In genomic region chr14:41749425-41749824, GRCh38 we compare ENCODE assay signal across 8 cellular contexts.
DNase-seq lines count a peak whose midpoint lies in the region; ATAC-seq, FAIRE-seq and TF ChIP-seq lines count a peak whose summit lies in the region.

No MANE protein-coding gene starts in this region.

- no peaks in the 10 kb centered on the region for H3K4me1 ChIP-seq in A549
- no peaks in the 10 kb centered on the region for H3K4me1 ChIP-seq in naive thymus-derived CD4-positive, alpha-beta T cell (ENCODE audit: control insufficient read depth in 2 of 2, insufficient read depth in 2 of 2, low read length in 2 of 2)

- H3K27ac ChIP-seq in A549, result no peak overlapping the region
- peak overlapping the region; percentile 59 for H3K27ac ChIP-seq in naive thymus-derived CD4-positive, alpha-beta T cell (ENCODE audit: low read depth, low read length)

- POLR2A ChIA-PET in A549 (lab: Yijun Ruan, JAX), result no interaction called here
- POLR2A ChIA-PET in activated CD4-positive, alpha-beta memory T cell treated with anti-CD3 and anti-CD28 coated beads, Interleukin-2, amount 10 ng/mL, durations not matched to agents 7 days and 5 days (lab: Charles Lee), result no interaction called here
- POLR2A ChIA-PET in naive thymus-derived CD4-positive, alpha-beta T cell (lab: Charles Lee), result no interaction called here

- DNase-seq in A549 (ENCODE audit: low read depth in 1 of 2, low spot score in 1 of 2) (no peak), T-helper 9 cell (no peak), activated gamma-delta T cell (lab: John Stamatoyannopoulos, UW) (no peak), NCI-H2081 (lab: John Stamatoyannopoulos, UW) (no peak)
- no peak for DNase-seq in activated CD4-positive, alpha-beta memory T cell treated with anti-CD3 and anti-CD28 coated beads, Interleukin-2, amount 10 ng/mL, durations not matched to agents 7 days and 5 days
- DNase-seq in naive thymus-derived CD4-positive, alpha-beta T cell, result peak in 7 of 9 donors; percentile 20 to 43 (median 25)

- ATAC-seq in A549, result no peak
- ATAC-seq in GM18907 (IDR thresholded peaks at IDR 0.05; ENCODE audit: unreplicated experiment), result peak; percentile 82
- ATAC-seq in HG03460 (IDR thresholded peaks at IDR 0.05; ENCODE audit: unreplicated experiment), result peak; percentile 94
- peak; percentile 78 for ATAC-seq in naive thymus-derived CD4-positive, alpha-beta T cell

- intact Hi-C loops in naive thymus-derived CD4-positive, alpha-beta T cell (cut with micrococcal nuclease), result no loop called here

- no peak for TF ChIP-seq RAD21 in A549 (conservative IDR thresholded peaks at IDR 0.05 in 1 of 2, IDR thresholded peaks at IDR 0.05 in 1 of 2)

- no peaks in the 10 kb centered on the region for H3K36me3 Mint-ChIP-seq in activated CD4-positive, alpha-beta memory T cell treated with anti-CD3 and anti-CD28 coated beads, Interleukin-2, amount 10 ng/mL, durations not matched to agents 7 days and 5 days (ENCODE audit: low read depth)
- no peaks in the 10 kb centered on the region for H3K36me3 Mint-ChIP-seq in naive thymus-derived CD4-positive, alpha-beta T cell

- H3K4me3 Mint-ChIP-seq in activated CD4-positive, alpha-beta memory T cell treated with anti-CD3 and anti-CD28 coated beads, Interleukin-2, amount 10 ng/mL, durations not matched to agents 7 days and 5 days, result peak overlapping the region; percentile 49
- H3K4me3 Mint-ChIP-seq in naive thymus-derived CD4-positive, alpha-beta T cell, result peak overlapping the region; percentile 74 to 90 (median 78)

- TF ChIP-seq EP300 in A549 (IDR thresholded peaks at IDR 0.05), result no peak

- 9% methylated on average over 5 of the region's 5 CpGs for WGBS in A549 (ENCODE audit: missing lambda C conversion rate)

- TF ChIP-seq POLR2A in A549 (IDR thresholded peaks at IDR 0.05; ENCODE audit: low read length), result no peak

- H3K27ac Mint-ChIP-seq in activated CD4-positive, alpha-beta memory T cell treated with anti-CD3 and anti-CD28 coated beads, Interleukin-2, amount 10 ng/mL, durations not matched to agents 7 days and 5 days, result peak overlapping the region; percentile 42
- peak overlapping the region; percentile 71 to 93 (median 83) for H3K27ac Mint-ChIP-seq in naive thymus-derived CD4-positive, alpha-beta T cell

- H3K4me2 ChIP-seq in A549, result peak overlapping the region; percentile 41

- H3K27me3 ChIP-seq in naive thymus-derived CD4-positive, alpha-beta T cell (ENCODE audit: control insufficient read depth in 2 of 2, insufficient read depth in 2 of 2, low read length in 2 of 2), result no peaks in the 10 kb centered on the region

- no peak overlapping the region for H3K4me3 ChIP-seq in A549
- peak overlapping the region; percentile 34 for H3K4me3 ChIP-seq in naive thymus-derived CD4-positive, alpha-beta T cell (ENCODE audit: low read length)

- TF ChIP-seq CTCF in A549 (IDR thresholded peaks at IDR 0.05), result no peak

- FAIRE-seq in A549 (lab: Jason Lieb, UNC), result no peak

- H3K9me3 ChIP-seq in A549, result 0 out of 3 replicates have a peak, but pooled peaks cover 3% of the 10 kb centered on the region
- no peaks in the 10 kb centered on the region for H3K9me3 ChIP-seq in naive thymus-derived CD4-positive, alpha-beta T cell (ENCODE audit: control insufficient read depth in 2 of 3, low read length in 3 of 3)

- CTCF ChIA-PET in A549 (lab: Yijun Ruan, JAX), result no interaction called here
- CTCF ChIA-PET in activated CD4-positive, alpha-beta memory T cell treated with anti-CD3 and anti-CD28 coated beads, Interleukin-2, amount 10 ng/mL, durations not matched to agents 7 days and 5 days (lab: Charles Lee), result no interaction called here
- CTCF ChIA-PET in naive thymus-derived CD4-positive, alpha-beta T cell (lab: Charles Lee), result no interaction called here

- peaks cover 7% of the 10 kb centered on the region for H3K4me1 Mint-ChIP-seq in activated CD4-positive, alpha-beta memory T cell treated with anti-CD3 and anti-CD28 coated beads, Interleukin-2, amount 10 ng/mL, durations not matched to agents 7 days and 5 days
- H3K4me1 Mint-ChIP-seq in naive thymus-derived CD4-positive, alpha-beta T cell, result peaks cover 3 to 34% (median 17%) of the 10 kb centered on the region in 7 donors

- peaks cover 2% of the 10 kb centered on the region for H3K9me3 Mint-ChIP-seq in activated CD4-positive, alpha-beta memory T cell treated with anti-CD3 and anti-CD28 coated beads, Interleukin-2, amount 10 ng/mL, durations not matched to agents 7 days and 5 days
- H3K9me3 Mint-ChIP-seq in naive thymus-derived CD4-positive, alpha-beta T cell, result peaks cover 0 to 10% (median under 1%) of the 10 kb centered on the region in 11 donors

- H3K36me3 ChIP-seq in naive thymus-derived CD4-positive, alpha-beta T cell (ENCODE audit: control insufficient read depth in 2 of 3, insufficient read depth in 3 of 3, low read length in 3 of 3), result no peaks in the 10 kb centered on the region

- H3K27me3 Mint-ChIP-seq in activated CD4-positive, alpha-beta memory T cell treated with anti-CD3 and anti-CD28 coated beads, Interleukin-2, amount 10 ng/mL, durations not matched to agents 7 days and 5 days, result no peaks in the 10 kb centered on the region
- H3K27me3 Mint-ChIP-seq in naive thymus-derived CD4-positive, alpha-beta T cell, result no peaks in the 10 kb centered on the region

TF ChIP-seq in A549, 52 proteins besides CTCF, POLR2A, EP300 and RAD21 (continues in another document):
- TF ChIP-seq HOXB5 (CRISPR knock-in tag; IDR thresholded peaks at IDR 0.05), result no peak
- no peak for TF ChIP-seq REST (IDR thresholded peaks at IDR 0.05)
- no peak for TF ChIP-seq HOXB13 (CRISPR knock-in tag; IDR thresholded peaks at IDR 0.05; ENCODE audit: low read depth)
- no peak for TF ChIP-seq CEBPB (IDR thresholded peaks at IDR 0.05)
- no peak for TF ChIP-seq BCL3 (IDR thresholded peaks at IDR 0.05)
- TF ChIP-seq JUN (IDR thresholded peaks at IDR 0.05), result no peak
- TF ChIP-seq, protein P1, sequence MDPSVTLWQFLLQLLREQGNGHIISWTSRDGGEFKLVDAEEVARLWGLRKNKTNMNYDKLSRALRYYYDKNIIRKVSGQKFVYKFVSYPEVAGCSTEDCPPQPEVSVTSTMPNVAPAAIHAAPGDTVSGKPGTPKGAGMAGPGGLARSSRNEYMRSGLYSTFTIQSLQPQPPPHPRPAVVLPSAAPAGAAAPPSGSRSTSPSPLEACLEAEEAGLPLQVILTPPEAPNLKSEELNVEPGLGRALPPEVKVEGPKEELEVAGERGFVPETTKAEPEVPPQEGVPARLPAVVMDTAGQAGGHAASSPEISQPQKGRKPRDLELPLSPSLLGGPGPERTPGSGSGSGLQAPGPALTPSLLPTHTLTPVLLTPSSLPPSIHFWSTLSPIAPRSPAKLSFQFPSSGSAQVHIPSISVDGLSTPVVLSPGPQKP (IDR thresholded peaks at IDR 0.05; ENCODE audit: low read depth, low read length), result no peak
- TF ChIP-seq FOXS1 (CRISPR knock-in tag; IDR thresholded peaks at IDR 0.05), result no peak
- no peak for TF ChIP-seq E2F6 (IDR thresholded peaks at IDR 0.05; ENCODE audit: borderline replicate concordance, low read depth)
- no peak for TF ChIP-seq KDM1A (IDR thresholded peaks at IDR 0.05; ENCODE audit: low read depth)
- TF ChIP-seq ZSCAN20 (CRISPR knock-in tag; IDR thresholded peaks at IDR 0.05), result no peak
- TF ChIP-seq ZFP36 (IDR thresholded peaks at IDR 0.05; ENCODE audit: borderline replicate concordance, partially characterized antibody), result no peak

Comparison
In these comparisons a context has a peak if more than half of its experiments do, and no peak if none do; other contexts are left out.
1. ATAC-seq: peak in GM18907 (single experiment), HG03460 (single experiment) and naive thymus-derived CD4-positive, alpha-beta T cell (single experiment); none in A549 (0 of 2).
2. DNase-seq: peak in naive thymus-derived CD4-positive, alpha-beta T cell (7 of 9); none in A549 (0 of 2), activated CD4-positive, alpha-beta memory T cell treated with anti-CD3 and anti-CD28 coated beads, Interleukin-2, amount 10 ng/mL, durations not matched to agents 7 days and 5 days (single experiment), T-helper 9 cell (single experiment), activated gamma-delta T cell (single experiment) and NCI-H2081 (0 of 2).